2 cellular contexts compared by ENCODE assay signal in genomic region chr10:50653142-50653541, GRCh38.
TF ChIP-seq lines count a peak whose summit lies in the region.

No MANE protein-coding gene starts in this region.

TF ChIP-seq in IMR-90, 13 proteins besides CTCF, POLR2A, EP300 and RAD21:
- TF ChIP-seq SMC3 (IDR thresholded peaks at IDR 0.05; ENCODE audit: low read depth, low read length) (peak; percentile 70), ELK1 (IDR thresholded peaks at IDR 0.05; ENCODE audit: borderline replicate concordance, low read depth, low read length) (no peak)

TF ChIP-seq in K562, 482 proteins besides CTCF, POLR2A, EP300 and RAD21:
- peak; percentile 46; the same call in 1 of the 2 replicates for TF ChIP-seq SMC3 (conservative IDR thresholded peaks at IDR 0.05; ENCODE audit: insufficient read depth, low read depth, low read length)
- TF ChIP-seq KHSRP (IDR thresholded peaks at IDR 0.05) = no peak
- peak in 1 of 2 experiments; percentile 15; a peak in 1 of 4 replicates for TF ChIP-seq FOXK2 (conservative IDR thresholded peaks at IDR 0.05 in 1 of 2, IDR thresholded peaks at IDR 0.05 in 1 of 2; ENCODE audit: low read depth in 2 of 2)
- TF ChIP-seq TEAD4 (IDR thresholded peaks at IDR 0.05; ENCODE audit: low read length) = 0 out of 2 replicates have a peak, but pooled peaks have one; percentile 33
- TF ChIP-seq TEAD4 (CRISPR knock-in tag; IDR thresholded peaks at IDR 0.05; ENCODE audit: borderline replicate concordance) = no peak
- TF ChIP-seq ATF2 (CRISPR knock-in tag; IDR thresholded peaks at IDR 0.05) = no peak
- TF ChIP-seq RCOR1 (IDR thresholded peaks at IDR 0.05; ENCODE audit: borderline replicate concordance in 1 of 2, low read depth in 2 of 2, low read length in 2 of 2) = 0 out of 4 replicates have a peak, but pooled peaks of 1 of the 2 experiments have one; percentile 12
- no peak for TF ChIP-seq ZSCAN32 (CRISPR knock-in tag; IDR thresholded peaks at IDR 0.05)
- 0 out of 2 replicates have a peak, but pooled peaks have one; percentile 28 for TF ChIP-seq DEAF1 (CRISPR knock-in tag; IDR thresholded peaks at IDR 0.05)
- TF ChIP-seq ZNF384 (IDR thresholded peaks at IDR 0.05; ENCODE audit: low read depth, low read length) = no peak
- 0 out of 2 replicates have a peak, but pooled peaks have one; percentile 15 for TF ChIP-seq NBN (IDR thresholded peaks at IDR 0.05; ENCODE audit: low read depth)
- TF ChIP-seq JUND (IDR thresholded peaks at IDR 0.05; ENCODE audit: borderline replicate concordance, low read depth, low read length) = 0 out of 2 replicates have a peak, but pooled peaks have one; percentile 10
- no peak; the same call in 2 of the 3 replicates for TF ChIP-seq JUND (tag; IDR thresholded peaks at IDR 0.05; ENCODE audit: borderline replicate concordance, low read depth, low read length)
- TF ChIP-seq THAP7 (CRISPR knock-in tag; IDR thresholded peaks at IDR 0.05) = 0 out of 2 replicates have a peak, but pooled peaks have one; percentile 8
- no peak for TF ChIP-seq CCNT2 (IDR thresholded peaks at IDR 0.05; ENCODE audit: borderline replicate concordance, extremely low read depth, insufficient read length, low read depth, low read length)
- TF ChIP-seq L3MBTL2 (IDR thresholded peaks at IDR 0.05) = no peak
- no peak for TF ChIP-seq STAG1 (CRISPR knock-in tag; IDR thresholded peaks at IDR 0.05; ENCODE audit: borderline replicate concordance)
- no peak for TF ChIP-seq PCBP1 (IDR thresholded peaks at IDR 0.05; ENCODE audit: low read depth, low read length, poor library complexity, severe bottlenecking)
